17 cellular contexts compared by ENCODE assay signal in the genomic region with DNA sequence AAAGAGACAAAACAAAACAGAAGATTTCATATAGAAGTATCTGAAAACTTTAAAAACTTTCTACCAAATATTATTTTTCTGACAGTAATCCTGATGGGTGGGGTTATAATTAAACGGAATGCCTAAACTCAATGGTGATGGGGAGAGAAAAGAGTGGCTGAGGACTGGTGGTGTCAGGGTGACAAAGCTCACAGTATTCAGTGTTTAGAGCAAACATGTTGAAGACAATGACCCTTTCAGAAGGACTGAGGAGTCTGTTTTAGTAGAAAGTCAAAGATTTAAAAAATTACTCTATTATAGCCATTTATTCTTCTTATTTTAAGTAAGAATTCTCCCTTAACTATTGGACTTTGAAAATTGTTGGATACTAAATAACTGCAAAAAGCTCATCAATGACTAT.
"Had no signal": no experiment of that assay in that cellular context is flagged by ENCODE, and none has a peak within 500 bp of the region (broad histone marks: within the 10 kb centered on the region; RNA-seq: fewer than 3 reads in every experiment).

No MANE protein-coding gene starts in this region.

- DNase-seq: effector memory CD4-positive, alpha-beta T cell; foreskin keratinocyte; kidney; mesenchymal stem cell; naive thymus-derived CD4-positive, alpha-beta T cell; nucleus accumbens; right lobe of liver; small intestine; stimulated activated CD4-positive, alpha-beta T cell treated with anti-CD3 and anti-CD28 coated beads, Interleukin-15, amount 100 ng/mL, for 24 hours; stimulated activated CD4-positive, alpha-beta T cell treated with anti-CD3 and anti-CD28 coated beads, Interleukin-2, amount 100 ng/mL, for 48 hours; stimulated activated naive B cell treated with anti-CD40 and anti-IgM and Interleukin-4, amounts not matched to agents 10 μg/mL and 1 μg/mL and 100 μg/mL, for 72 hours; thyroid gland; trophoblast cell had no signal

- H3K4me3 Mint-ChIP-seq: dendritic cell treated with granulocyte-macrophage colony-stimulating factor and Interleukin-4, amounts not matched to agents 40 ng/mL and 50 ng/mL, for 4 days; mesothelial cell of epicardium; naive thymus-derived CD4-positive, alpha-beta T cell; nephron; stimulated activated naive B cell treated with anti-CD40 and anti-IgM and Interleukin-4, amounts not matched to agents 10 μg/mL and 1 μg/mL and 100 μg/mL, for 72 hours; stimulated activated naive CD8-positive, alpha-beta T cell treated with anti-CD3 and anti-CD28 coated beads, Interleukin-15, Interleukin-2, amounts not matched to agents 100 ng/mL and 50 ng/mL, for 24 hours had no signal

- H3K27ac Mint-ChIP-seq: dendritic cell treated with granulocyte-macrophage colony-stimulating factor and Interleukin-4, amounts not matched to agents 40 ng/mL and 50 ng/mL, for 4 days; mesothelial cell of epicardium; naive thymus-derived CD4-positive, alpha-beta T cell; nephron; stimulated activated naive B cell treated with anti-CD40 and anti-IgM and Interleukin-4, amounts not matched to agents 10 μg/mL and 1 μg/mL and 100 μg/mL, for 72 hours; stimulated activated naive CD8-positive, alpha-beta T cell treated with anti-CD3 and anti-CD28 coated beads, Interleukin-15, Interleukin-2, amounts not matched to agents 100 ng/mL and 50 ng/mL, for 24 hours had no signal

- H3K9me3 Mint-ChIP-seq: dendritic cell treated with granulocyte-macrophage colony-stimulating factor and Interleukin-4, amounts not matched to agents 40 ng/mL and 50 ng/mL, for 4 days; stimulated activated naive CD8-positive, alpha-beta T cell treated with anti-CD3 and anti-CD28 coated beads, Interleukin-15, Interleukin-2, amounts not matched to agents 100 ng/mL and 50 ng/mL, for 24 hours had no signal

- H3K27me3 Mint-ChIP-seq: dendritic cell treated with granulocyte-macrophage colony-stimulating factor and Interleukin-4, amounts not matched to agents 40 ng/mL and 50 ng/mL, for 4 days; stimulated activated naive B cell treated with anti-CD40 and anti-IgM and Interleukin-4, amounts not matched to agents 10 μg/mL and 1 μg/mL and 100 μg/mL, for 72 hours had no signal

- H3K36me3 Mint-ChIP-seq: mesothelial cell of epicardium; naive thymus-derived CD4-positive, alpha-beta T cell; stimulated activated naive B cell treated with anti-CD40 and anti-IgM and Interleukin-4, amounts not matched to agents 10 μg/mL and 1 μg/mL and 100 μg/mL, for 72 hours had no signal

- H3K4me1 Mint-ChIP-seq: naive thymus-derived CD4-positive, alpha-beta T cell; nephron; stimulated activated naive B cell treated with anti-CD40 and anti-IgM and Interleukin-4, amounts not matched to agents 10 μg/mL and 1 μg/mL and 100 μg/mL, for 72 hours had no signal
